In genomic region chr2:73085691-73086090, GRCh38 we compare ENCODE assay signal across 8 cellular contexts. TPM values are rescaled to one million over a fixed set of nuclear protein-coding genes. Genes with fewer than 3 reads are reported as not detected.
DNase-seq lines count a peak whose midpoint lies in the region; ATAC-seq, FAIRE-seq and TF ChIP-seq lines count a peak whose summit lies in the region.

No MANE protein-coding gene starts in this region.

- H3K4me3 ChIP-seq in WI38 (ENCODE audit: low read depth, low read length) (no peak overlapping the region), keratinocyte (ENCODE audit: control insufficient read depth in 2 of 3, extremely low read depth in 1 of 3, insufficient read depth in 2 of 3, low read depth in 1 of 3, low read length in 3 of 3) (no peak overlapping the region)

- H3K79me2 ChIP-seq in keratinocyte (ENCODE audit: control insufficient read depth, insufficient read depth, low read length) = peaks cover 85% of the 10 kb centered on the region

- peaks cover 24 to 38% of the 10 kb centered on the region in 2 experiments for H3K36me3 ChIP-seq in keratinocyte (ENCODE audit: control insufficient read depth in 2 of 2, extremely low read depth in 1 of 2, insufficient read depth in 2 of 2, low read length in 2 of 2)

- peaks cover 30% of the 10 kb centered on the region for H4K20me1 ChIP-seq in keratinocyte (ENCODE audit: control insufficient read depth, extremely low read depth, insufficient read depth, low read length)

- TF ChIP-seq CTCF in 22Rv1 (IDR thresholded peaks at IDR 0.05) (peak; percentile 94), GM13977 (IDR thresholded peaks at IDR 0.05; ENCODE audit: extremely low read depth, insufficient read depth, missing control alignments) (peak; percentile 94), WI38 (IDR thresholded peaks at IDR 0.05; ENCODE audit: low read depth, low read length) (peak; percentile 98), keratinocyte (optimal IDR thresholded peaks at IDR 0.05 in 1 of 3, IDR thresholded peaks at IDR 0.05 in 1 of 3, conservative IDR thresholded peaks at IDR 0.05 in 1 of 3; ENCODE audit: extremely low read depth in 1 of 3, insufficient read depth in 2 of 3, low read length in 3 of 3) (peak in 2 of 3 experiments; percentile 91 to 96)

- H3K27me3 ChIP-seq in keratinocyte (ENCODE audit: control insufficient read depth, extremely low read depth, insufficient read depth, low read length) = no peaks in the 10 kb centered on the region

- dilution Hi-C loops in keratinocyte (cut with MboI; ENCODE audit: extremely low pct_ligation_motif_present, low sequenced_read_pairs) = no loop called here

- H3K4me2 ChIP-seq in keratinocyte (ENCODE audit: control insufficient read depth, extremely low read depth, insufficient read depth, low read depth, low read length) = no peak overlapping the region

- peaks cover 27% of the 10 kb centered on the region for H3K4me1 ChIP-seq in keratinocyte (ENCODE audit: control insufficient read depth, extremely low read depth, insufficient read depth, low read length)

- H3K9me3 ChIP-seq in keratinocyte (ENCODE audit: control insufficient read depth, low read depth, low read length) = no peaks in the 10 kb centered on the region

- no peak overlapping the region for H3K27ac ChIP-seq in 22Rv1
- H3K27ac ChIP-seq in keratinocyte (ENCODE audit: control insufficient read depth, insufficient read depth, low read length) = no peak overlapping the region

- ATAC-seq in HG02938 (IDR thresholded peaks at IDR 0.05; ENCODE audit: unreplicated experiment) = peak; percentile 88

- in situ Hi-C loops in GM13977 (cut with MboI; ENCODE audit: low pct_unique_long_range_greater_than_20kb, low sequenced_read_pairs, unreplicated experiment) (no loop called here), T47D (cut with HindIII; ENCODE audit: low pct_unique_long_range_greater_than_20kb, low sequenced_read_pairs) (no loop called here)

- FAIRE-seq in keratinocyte (lab: Jason Lieb, UNC) = peak; percentile 26

- no peak overlapping the region for H3K9ac ChIP-seq in keratinocyte (ENCODE audit: control insufficient read depth, extremely low read depth, insufficient read depth, low read length)

- no peak overlapping the region for H2AFZ ChIP-seq in keratinocyte (ENCODE audit: control insufficient read depth, low read length)

- H3K9me1 ChIP-seq in keratinocyte (ENCODE audit: control insufficient read depth, extremely low read depth, insufficient read depth, low read length) = peaks cover 8% of the 10 kb centered on the region

- DNase-seq in GM13977 (ENCODE audit: low spot score) (peak; percentile 90), NCI-H2029 treated with DMSO at 0.1 percent for 48 hours (lab: John Stamatoyannopoulos, UW) (peak; percentile 38), T47D (ENCODE audit: low read depth in 1 of 2, low spot score in 1 of 2) (peak; percentile 66 to 67), keratinocyte (ENCODE audit: low read depth, low spot score) (no peak)
- peak; percentile 55 to 82 (median 73) for DNase-seq in stimulated activated CD4-positive, alpha-beta T cell treated with anti-CD3 and anti-CD28 coated beads, Interleukin-1b, Interleukin-23, amount 100 ng/mL, for 24 hours (ENCODE audit: low read depth in 4 of 4, low spot score in 1 of 4)

RNA-seq across cellular contexts. Expression of gene SFXN5, which starts 14.2 kb away (rescaled TPM):
- 5.1 to 9.9 TPM (median 6.3 TPM) in 3 replicates for polyA plus RNA-seq in keratinocyte
- polyA plus RNA-seq in keratinocyte (2011; ENCODE audit: low read depth) = 3.7 TPM
- polyA plus RNA-seq in keratinocyte (2011; cell fraction: cytosol; rRNA removed) = 3.3 and 4.8 TPM in 2 replicates
- polyA plus RNA-seq in keratinocyte (2011; cell fraction: nucleus; rRNA removed) = 15.0 and 17.0 TPM in 2 replicates
- 3.1 and 4.8 TPM in 2 replicates for polyA plus RNA-seq in keratinocyte (2012; ENCODE audit: low replicate concordance)
- 6.9 to 20.5 TPM (median 7.4 TPM) in 3 replicates for polyA minus RNA-seq in keratinocyte
- polyA minus RNA-seq in keratinocyte (2011; cell fraction: cytosol; rRNA and poly(A)+ RNA removed) = 6.1 TPM
- 9.0 and 10.0 TPM in 2 replicates for polyA minus RNA-seq in keratinocyte (2011; cell fraction: nucleus; rRNA and poly(A)+ RNA removed)

RNA-seq across cellular contexts. Expression of gene RAB11FIP5, which starts 27.1 kb away (rescaled TPM):
- 39.7 to 41.2 TPM (median 40.1 TPM) in 3 replicates for polyA plus RNA-seq in keratinocyte
- 12.2 TPM for polyA plus RNA-seq in keratinocyte (2011; ENCODE audit: low read depth)
- 40.5 and 47.1 TPM in 2 replicates for polyA plus RNA-seq in keratinocyte (2011; cell fraction: cytosol; rRNA removed)
- 59.8 and 69.0 TPM in 2 replicates for polyA plus RNA-seq in keratinocyte (2011; cell fraction: nucleus; rRNA removed)
- 42.8 and 45.3 TPM in 2 replicates for polyA plus RNA-seq in keratinocyte (2012; ENCODE audit: low replicate concordance)
- 60.6 to 97.3 TPM (median 69.6 TPM) in 3 replicates for polyA minus RNA-seq in keratinocyte
- 43.2 TPM for polyA minus RNA-seq in keratinocyte (2011; cell fraction: cytosol; rRNA and poly(A)+ RNA removed)
- polyA minus RNA-seq in keratinocyte (2011; cell fraction: nucleus; rRNA and poly(A)+ RNA removed) = 36.5 and 54.3 TPM in 2 replicates
